ENCODE assay signal across 15 cellular contexts in the genomic region with DNA sequence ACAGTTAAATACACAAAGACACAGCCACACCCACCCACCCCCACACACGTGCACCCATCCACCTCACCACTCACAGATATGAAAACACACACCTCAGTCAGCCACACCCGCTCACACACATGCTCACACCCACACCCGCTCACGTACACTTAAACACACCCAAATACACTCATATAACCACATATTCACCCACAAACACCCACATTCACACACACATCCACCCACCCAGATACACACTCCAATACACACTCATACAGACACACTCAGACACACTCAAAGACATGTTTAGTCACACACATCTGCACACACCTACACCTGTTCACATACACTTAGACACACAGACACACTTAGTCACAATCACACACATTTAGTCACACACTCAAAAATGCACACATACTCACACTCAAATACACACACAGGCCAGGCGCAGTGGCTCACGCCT.
"Had no signal": no experiment of that assay in that cellular context is flagged by ENCODE, and none has a peak within 500 bp of the region (broad histone marks: within the 10 kb centered on the region; RNA-seq: fewer than 3 reads in every experiment).

No MANE protein-coding gene starts in this region.

- H3K27ac Mint-ChIP-seq: activated CD8-positive, alpha-beta memory T cell treated with anti-CD3 and anti-CD28 coated beads, Interleukin-2, amount 10 ng/mL, durations not matched to agents 7 days and 5 days; memory B cell; stimulated activated naive CD8-positive, alpha-beta T cell treated with anti-CD3 and anti-CD28 coated beads, Interleukin-15, Interleukin-2, amounts not matched to agents 100 ng/mL and 50 ng/mL, for 24 hours; type B pancreatic cell had no signal

- H3K36me3 Mint-ChIP-seq: memory B cell had no signal

- ATAC-seq: activated CD4-positive, CD25-positive, alpha-beta regulatory T cell treated with anti-CD3 and anti-CD28 coated beads, Interleukin-2, amount 50 U/mL, for 24 hours; activated CD8-positive, alpha-beta memory T cell treated with anti-CD3 and anti-CD28 coated beads, Interleukin-2, amount 10 ng/mL, durations not matched to agents 7 days and 5 days; left ventricle myocardium superior; natural killer cell treated with Interleukin-12 subunit alpha and Interleukin-12 subunit beta and Interleukin-15 and Interleukin-18, amount 100 ng/mL, for 72 hours had no signal

- DNase-seq: activated CD4-positive, alpha-beta T cell treated with anti-CD3 and anti-CD28 coated beads, Interleukin-2, amount 50 U/mL, for 4 hours; activated CD8-positive, alpha-beta memory T cell treated with anti-CD3 and anti-CD28 coated beads, Interleukin-2, amount 10 ng/mL, durations not matched to agents 7 days and 5 days; activated gamma-delta T cell treated with Interleukin-2 at 50 U/mL for 16 hours; activated T-cell treated with anti-CD3 and anti-CD28 coated beads, Interleukin-2, amount 50 U/mL, for 1 hour; esophagus squamous epithelium; hypothalamus; left ventricle myocardium superior; small intestine had no signal

- H3K4me3 Mint-ChIP-seq: activated CD8-positive, alpha-beta memory T cell treated with anti-CD3 and anti-CD28 coated beads, Interleukin-2, amount 10 ng/mL, durations not matched to agents 7 days and 5 days; memory B cell; natural killer cell treated with Interleukin-12 subunit alpha and Interleukin-12 subunit beta and Interleukin-15 and Interleukin-18, amount 100 ng/mL, for 72 hours; stimulated activated naive CD8-positive, alpha-beta T cell treated with anti-CD3 and anti-CD28 coated beads, Interleukin-15, Interleukin-2, amounts not matched to agents 100 ng/mL and 50 ng/mL, for 24 hours; type B pancreatic cell had no signal

- H3K27ac ChIP-seq: esophagus squamous epithelium, right atrium auricular region, suprapubic skin had no signal

- H3K9me3 ChIP-seq: esophagus squamous epithelium, right atrium auricular region, suprapubic skin had no signal

- H3K27me3 Mint-ChIP-seq: activated CD8-positive, alpha-beta memory T cell treated with anti-CD3 and anti-CD28 coated beads, Interleukin-2, amount 10 ng/mL, durations not matched to agents 7 days and 5 days; natural killer cell treated with Interleukin-12 subunit alpha and Interleukin-12 subunit beta and Interleukin-15 and Interleukin-18, amount 100 ng/mL, for 72 hours; stimulated activated naive CD8-positive, alpha-beta T cell treated with anti-CD3 and anti-CD28 coated beads, Interleukin-15, Interleukin-2, amounts not matched to agents 100 ng/mL and 50 ng/mL, for 24 hours; type B pancreatic cell had no signal

- H3K27me3 ChIP-seq: esophagus squamous epithelium, right atrium auricular region, suprapubic skin had no signal

- H3K9me3 Mint-ChIP-seq: memory B cell; natural killer cell treated with Interleukin-12 subunit alpha and Interleukin-12 subunit beta and Interleukin-15 and Interleukin-18, amount 100 ng/mL, for 72 hours; stimulated activated naive CD8-positive, alpha-beta T cell treated with anti-CD3 and anti-CD28 coated beads, Interleukin-15, Interleukin-2, amounts not matched to agents 100 ng/mL and 50 ng/mL, for 24 hours; type B pancreatic cell had no signal

- H3K4me3 ChIP-seq: esophagus squamous epithelium, right atrium auricular region, suprapubic skin had no signal

- H3K4me1 ChIP-seq: esophagus squamous epithelium, right atrium auricular region, suprapubic skin had no signal
